Comparison of ENCODE assay signal across 25 cellular contexts in the genomic region with DNA sequence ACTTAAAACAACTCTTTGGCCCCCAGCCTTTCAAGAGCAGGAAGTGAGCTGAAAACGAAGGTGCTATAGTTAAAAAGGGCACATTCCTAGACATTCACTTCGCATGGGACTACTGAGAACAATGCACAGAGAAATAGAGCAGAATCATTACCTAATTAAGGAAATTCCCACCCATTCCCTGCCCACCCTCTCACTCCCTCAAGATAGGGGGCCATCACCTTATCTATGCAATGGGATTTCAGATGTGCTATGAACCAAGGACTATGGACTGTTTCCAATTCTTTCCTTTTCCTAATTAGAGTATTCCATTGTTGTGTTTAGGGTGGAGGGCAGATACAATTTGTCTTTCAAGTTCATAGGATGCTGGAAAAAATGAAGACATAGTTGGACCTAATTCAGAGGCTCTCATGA.
"Had no signal": no experiment of that assay in that cellular context is flagged by ENCODE, and none has a peak within 500 bp of the region (broad histone marks: within the 10 kb centered on the region; RNA-seq: fewer than 3 reads in every experiment).

No MANE protein-coding gene starts in this region.

- H3K9me3 ChIP-seq: esophagus muscularis mucosa, psoas muscle, stomach, testis, upper lobe of left lung had no signal

- H3K9me3 Mint-ChIP-seq: activated CD4-positive, alpha-beta T cell treated with anti-CD3 and anti-CD28 coated beads, Interleukin-2, amount 10 ng/mL, durations not matched to agents 24 days and 14 days; activated CD8-positive, alpha-beta T cell treated with anti-CD3 and anti-CD28 coated beads for 36 hours; activated naive CD4-positive, alpha-beta T cell treated with anti-CD3 and anti-CD28 coated beads for 36 hours; activated naive CD8-positive, alpha-beta T cell treated with anti-CD3 and anti-CD28 coated beads, Interleukin-2, amount 50 U/mL, for 24 hours; activated T-helper 2 cell treated with anti-CD3 and anti-CD28 coated beads, Interferon-gamma antibody, Interleukin-2, Interleukin-4, amounts not matched to agents 10 μg/mL and 5 μg/mL and 100 μg/mL, durations not matched to agents 14 hours and 24 hours and 36 hours; neural progenitor cell had no signal

- H3K27me3 ChIP-seq: brain microvascular endothelial cell, esophagus muscularis mucosa, neural progenitor cell, stomach, testis, upper lobe of left lung had no signal

- H3K27ac ChIP-seq: brain microvascular endothelial cell, esophagus muscularis mucosa, neural progenitor cell, psoas muscle, stomach, testis, upper lobe of left lung had no signal

- DNase-seq: activated CD4-positive, alpha-beta T cell treated with anti-CD3 and anti-CD28 coated beads, Interleukin-2, amount 10 ng/mL, durations not matched to agents 24 days and 14 days; activated CD4-positive, CD25-positive, alpha-beta regulatory T cell; activated CD8-positive, alpha-beta T cell treated with anti-CD3 and anti-CD28 coated beads for 36 hours; activated naive CD4-positive, alpha-beta T cell treated with anti-CD3 and anti-CD28 coated beads for 36 hours; activated naive CD8-positive, alpha-beta T cell treated with anti-CD3 and anti-CD28 coated beads, Interleukin-2, amount 50 U/mL, for 24 hours; activated T-cell treated with anti-CD3 and anti-CD28 coated beads, Interleukin-2, amount 50 U/mL, for 24 hours; anterior cingulate cortex; brain microvascular endothelial cell; cortex of kidney; effector CD8-positive, alpha-beta T cell; hypothalamus; mesenchymal stem cell; naive thymus-derived CD4-positive, alpha-beta T cell; psoas muscle; stimulated activated CD4-positive, alpha-beta T cell treated with anti-CD3 and anti-CD28 coated beads, Interleukin-4, amount 100 ng/mL, for 1 hour; stomach; T-cell; testis; upper lobe of left lung had no signal

- H3K27ac Mint-ChIP-seq: activated CD4-positive, alpha-beta T cell treated with anti-CD3 and anti-CD28 coated beads, Interleukin-2, amount 10 ng/mL, durations not matched to agents 24 days and 14 days; activated CD8-positive, alpha-beta T cell treated with anti-CD3 and anti-CD28 coated beads for 36 hours; activated naive CD4-positive, alpha-beta T cell treated with anti-CD3 and anti-CD28 coated beads for 36 hours; activated naive CD8-positive, alpha-beta T cell treated with anti-CD3 and anti-CD28 coated beads, Interleukin-2, amount 50 U/mL, for 24 hours; activated T-cell treated with anti-CD3 and anti-CD28 coated beads, Interleukin-2, amount 50 U/mL, for 24 hours; activated T-helper 2 cell treated with anti-CD3 and anti-CD28 coated beads, Interferon-gamma antibody, Interleukin-2, Interleukin-4, amounts not matched to agents 10 μg/mL and 5 μg/mL and 100 μg/mL, durations not matched to agents 14 hours and 24 hours and 36 hours; naive thymus-derived CD4-positive, alpha-beta T cell; neural progenitor cell; T-cell had no signal

- H3K4me3 ChIP-seq: esophagus muscularis mucosa, neural progenitor cell, psoas muscle, smooth muscle cell, stomach, testis, upper lobe of left lung had no signal

- H3K4me2 ChIP-seq: neural progenitor cell, smooth muscle cell had no signal

- H3K4me3 Mint-ChIP-seq: activated CD4-positive, alpha-beta T cell treated with anti-CD3 and anti-CD28 coated beads, Interleukin-2, amount 10 ng/mL, durations not matched to agents 24 days and 14 days; activated CD8-positive, alpha-beta T cell treated with anti-CD3 and anti-CD28 coated beads for 36 hours; activated naive CD4-positive, alpha-beta T cell treated with anti-CD3 and anti-CD28 coated beads for 36 hours; activated naive CD8-positive, alpha-beta T cell treated with anti-CD3 and anti-CD28 coated beads, Interleukin-2, amount 50 U/mL, for 24 hours; activated T-cell treated with anti-CD3 and anti-CD28 coated beads, Interleukin-2, amount 50 U/mL, for 24 hours; naive thymus-derived CD4-positive, alpha-beta T cell; neural progenitor cell; T-cell had no signal

- H3K36me3 Mint-ChIP-seq: naive thymus-derived CD4-positive, alpha-beta T cell; neural progenitor cell; T-cell had no signal

- H2AFZ ChIP-seq: neural progenitor cell had no signal

- H3K4me1 ChIP-seq: stomach, testis, upper lobe of left lung had no signal

- H3K4me1 Mint-ChIP-seq: activated CD4-positive, alpha-beta T cell treated with anti-CD3 and anti-CD28 coated beads, Interleukin-2, amount 10 ng/mL, durations not matched to agents 24 days and 14 days; activated naive CD8-positive, alpha-beta T cell treated with anti-CD3 and anti-CD28 coated beads, Interleukin-2, amount 50 U/mL, for 24 hours; naive thymus-derived CD4-positive, alpha-beta T cell; T-cell had no signal

- H3K36me3 ChIP-seq: brain microvascular endothelial cell, esophagus muscularis mucosa, neural progenitor cell, stomach, upper lobe of left lung had no signal

- ATAC-seq: activated CD8-positive, alpha-beta T cell treated with anti-CD3 and anti-CD28 coated beads for 36 hours; activated naive CD8-positive, alpha-beta T cell treated with anti-CD3 and anti-CD28 coated beads, Interleukin-2, amount 50 U/mL, for 24 hours; naive thymus-derived CD4-positive, alpha-beta T cell; psoas muscle; sciatic nerve; SK-N-SH treated with all-trans-retinoic acid at 6 μM for 48 hours; T-cell had no signal

- H3K27me3 Mint-ChIP-seq: activated CD4-positive, alpha-beta T cell treated with anti-CD3 and anti-CD28 coated beads, Interleukin-2, amount 10 ng/mL, durations not matched to agents 24 days and 14 days; activated CD8-positive, alpha-beta T cell treated with anti-CD3 and anti-CD28 coated beads for 36 hours; activated naive CD8-positive, alpha-beta T cell treated with anti-CD3 and anti-CD28 coated beads, Interleukin-2, amount 50 U/mL, for 24 hours; activated T-cell treated with anti-CD3 and anti-CD28 coated beads, Interleukin-2, amount 50 U/mL, for 24 hours; naive thymus-derived CD4-positive, alpha-beta T cell; T-cell had no signal

- H3K9ac ChIP-seq: neural progenitor cell had no signal
